ENCODE assay signal across 1 cellular context in the genomic region with DNA sequence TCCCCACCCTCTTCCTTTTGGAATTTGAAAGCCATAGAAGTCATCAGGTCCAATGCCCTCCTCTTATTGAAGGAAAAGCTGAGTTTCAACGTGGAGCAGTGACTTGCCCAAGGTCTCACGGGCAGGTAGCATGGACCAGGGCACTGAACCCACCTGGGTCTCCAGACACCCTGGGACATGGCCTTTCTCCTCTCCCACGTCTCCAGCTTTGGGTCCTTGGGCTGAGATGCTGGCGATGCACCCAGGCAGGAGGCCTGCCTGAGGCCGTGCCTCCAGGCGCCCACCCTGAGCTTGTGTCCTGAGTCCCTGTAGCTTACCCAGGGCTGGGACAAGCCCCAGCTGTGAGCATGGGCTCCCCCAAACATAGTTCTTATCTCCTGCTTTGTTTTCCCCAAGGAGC.
TF ChIP-seq lines count a peak whose summit lies in the region.

No MANE protein-coding gene starts in this region.

TF ChIP-seq in H1, 55 proteins besides CTCF, POLR2A, EP300 and RAD21:
- TF ChIP-seq PHF8 (conservative IDR thresholded peaks at IDR 0.05; ENCODE audit: low read depth, low read length): no peak
- peak; percentile 71; the same call in 1 of the 2 replicates for TF ChIP-seq KDM1A (IDR thresholded peaks at IDR 0.05; ENCODE audit: borderline replicate concordance, low read length)
TF ChIP-seq in H1: peak in this region for 1.
